Comparison of ENCODE assay signal across 13 cellular contexts in the genomic region with DNA sequence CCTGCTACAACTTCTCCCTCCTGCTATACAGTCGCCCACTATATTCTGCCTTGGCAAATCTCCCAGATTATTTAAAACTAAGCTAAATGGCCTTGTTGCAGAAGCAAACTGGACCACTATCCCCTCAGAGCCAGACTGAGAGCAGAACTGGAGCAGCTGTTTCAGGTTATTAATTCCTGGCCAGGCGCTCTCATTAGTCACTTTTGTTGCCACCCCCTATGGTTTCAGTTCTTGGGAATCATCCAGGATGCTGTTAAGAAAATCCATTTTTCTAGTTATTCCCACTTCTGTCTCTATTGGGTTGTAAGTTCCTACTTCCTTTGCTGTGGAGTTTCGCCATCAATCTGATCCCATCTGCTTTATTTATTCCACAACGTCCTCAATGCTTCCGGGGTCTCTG. TPM values are rescaled to one million over a fixed set of nuclear protein-coding genes. Genes with fewer than 3 reads are reported as not detected.
DNase-seq lines count a peak whose midpoint lies in the region; ATAC-seq and TF ChIP-seq lines count a peak whose summit lies in the region.
"Had no signal": no experiment of that assay in that cellular context is flagged by ENCODE, and none has a peak within 500 bp of the region (broad histone marks: within the 10 kb centered on the region; RNA-seq: fewer than 3 reads in every experiment).

No MANE protein-coding gene starts in this region.

- peak; percentile 40 for DNase-seq in ELR (ENCODE audit: low read depth)
- DNase-seq in NCI-H2227 (lab: John Stamatoyannopoulos, UW; ENCODE audit: unreplicated experiment), result peak; percentile 23
- peak; percentile 85 for DNase-seq in osteoblast (ENCODE audit: insufficient read length, low spot score, missing footprints)
- no peak for DNase-seq in transverse colon
- DNase-seq in DMS53 (lab: John Stamatoyannopoulos, UW), result no peak
- DNase-seq: activated CD4-positive, alpha-beta T cell treated with anti-CD3 and anti-CD28 coated beads, Interleukin-2, amount 50 U/mL, for 48 hours; activated naive CD8-positive, alpha-beta T cell treated with anti-CD3 and anti-CD28 coated beads, Interleukin-2, amount 50 U/mL, for 24 hours; lower lobe of right lung; NCI-H1436 treated with DMSO at 0.1 percent for 48 hours had no signal

- no peak for ATAC-seq in GM21360 (IDR thresholded peaks at IDR 0.05; ENCODE audit: unreplicated experiment)
- ATAC-seq: activated naive CD8-positive, alpha-beta T cell treated with anti-CD3 and anti-CD28 coated beads, Interleukin-2, amount 50 U/mL, for 24 hours; esophagus mucosa; lower lobe of right lung; sciatic nerve had no signal

- no peak for TF ChIP-seq POLR2A in transverse colon (IDR thresholded peaks at IDR 0.05)

- intact Hi-C loops in transverse colon (cut with DNase I; ENCODE audit: low total_unique reads), result no loop called here

- H3K9ac ChIP-seq in endocrine pancreas (ENCODE audit: control insufficient read depth, insufficient read depth, low read length), result no peak overlapping the region

- no peaks in the 10 kb centered on the region for H4K20me1 ChIP-seq in osteoblast (ENCODE audit: insufficient read depth, low read length)

- WGBS in transverse colon (ENCODE audit: low coverage in 1 of 2), 2 donors, result 76 to 81% methylated on average over 4 to 5 of the region's 5 CpGs

- H3K27ac ChIP-seq in osteoblast (ENCODE audit: low read depth, low read length) (no peak overlapping the region), transverse colon (no peak overlapping the region)
- H3K27ac ChIP-seq: lower lobe of right lung had no signal

- no peaks in the 10 kb centered on the region for H3K36me3 ChIP-seq in endocrine pancreas (ENCODE audit: control insufficient read depth, insufficient read depth, low read length)
- no peaks in the 10 kb centered on the region for H3K36me3 ChIP-seq in osteoblast (ENCODE audit: insufficient read depth, low read length)
- no peaks in the 10 kb centered on the region for H3K36me3 ChIP-seq in transverse colon
- H3K36me3 ChIP-seq: lower lobe of right lung had no signal

- no peak overlapping the region for H2AFZ ChIP-seq in osteoblast (ENCODE audit: low read length)

- H3K27me3 ChIP-seq in endocrine pancreas (ENCODE audit: control insufficient read depth, insufficient read depth, low read length) (no peaks in the 10 kb centered on the region), osteoblast (ENCODE audit: insufficient read depth, low read length) (no peaks in the 10 kb centered on the region), transverse colon (no peaks in the 10 kb centered on the region)

- TF ChIP-seq CTCF in osteoblast (IDR thresholded peaks at IDR 0.05; ENCODE audit: extremely low read depth, low read depth, low read length) (no peak), transverse colon (IDR thresholded peaks at IDR 0.05) (no peak)

- H3K4me3 ChIP-seq in endocrine pancreas (ENCODE audit: control insufficient read depth, insufficient read depth, low read length) (peak overlapping the region; percentile 9), osteoblast (ENCODE audit: insufficient read depth, low read length) (no peak overlapping the region), transverse colon (no peak overlapping the region)
- H3K4me3 ChIP-seq: lower lobe of right lung had no signal

- H3K4me1 ChIP-seq in endocrine pancreas (ENCODE audit: control insufficient read depth, insufficient read depth, low read length) (peaks cover 9% of the 10 kb centered on the region), osteoblast (ENCODE audit: insufficient read depth, low read length) (peaks cover 22% of the 10 kb centered on the region), transverse colon (peaks cover 8 to 68% (median 32%) of the 10 kb centered on the region in 4 donors)

- H3K79me2 ChIP-seq in osteoblast (ENCODE audit: insufficient read depth, low read length), result peaks cover 4% of the 10 kb centered on the region

- H3K9me3 ChIP-seq in endocrine pancreas (ENCODE audit: control insufficient read depth, low read length), result no peaks in the 10 kb centered on the region
- no peaks in the 10 kb centered on the region for H3K9me3 ChIP-seq in osteoblast (ENCODE audit: low read depth, low read length)
- H3K9me3 ChIP-seq in transverse colon, result no peaks in the 10 kb centered on the region
- H3K9me3 ChIP-seq: lower lobe of right lung had no signal

- H3K4me2 ChIP-seq in osteoblast (ENCODE audit: insufficient read depth, low read length), result peak overlapping the region; percentile 17

- in situ Hi-C loops in transverse colon (cut with MboI; ENCODE audit: low pct_ligation_motif_present in 1 of 4, low pct_unique_long_range_greater_than_20kb in 1 of 4, low sequenced_read_pairs in 3 of 4), result no loop called here

- no peak for TF ChIP-seq EP300 in transverse colon (IDR thresholded peaks at IDR 0.05; ENCODE audit: low read depth)

RNA-seq across cellular contexts. Expression of a gene that starts 30.1 kb away (rescaled TPM):
- total RNA-seq in osteoblast (25.3 and 26.2 TPM in 2 replicates), transverse colon (100 to 1,000 TPM in 1 of 4 donors, 10 to 100 TPM in 3; 76.7 to 126 (median 91.1) TPM)

Comparison
In these comparisons a context has a peak if more than half of its experiments do, and no peak if none do; other contexts are left out.
1. DNase-seq: peak in ELR (single experiment), NCI-H2227 (single experiment) and osteoblast (single experiment); none in transverse colon (single experiment) and DMS53 (single experiment).